ENCODE assay signal across 31 cellular contexts in genomic region chr1:172795741-172796140, GRCh38.
"Had no signal": no experiment of that assay in that cellular context is flagged by ENCODE, and none has a peak within 500 bp of the region (broad histone marks: within the 10 kb centered on the region; RNA-seq: fewer than 3 reads in every experiment).

No MANE protein-coding gene starts in this region.

- H3K27ac ChIP-seq: esophagus squamous epithelium, heart right ventricle, left lung, neural progenitor cell, parathyroid adenoma, testis, tibial artery had no signal

- H3K36me3 Mint-ChIP-seq: mesothelial cell of epicardium, naive B cell, neural progenitor cell, type B pancreatic cell had no signal

- H3K4me2 ChIP-seq: neural progenitor cell, smooth muscle cell had no signal

- H3K27me3 ChIP-seq: esophagus squamous epithelium, heart right ventricle, left lung, neural progenitor cell, testis, tibial artery had no signal

- H3K36me3 ChIP-seq: esophagus squamous epithelium, heart right ventricle, left lung, neural progenitor cell, tibial artery had no signal

- H3K27ac Mint-ChIP-seq: effector memory CD8-positive, alpha-beta T cell; mesothelial cell of epicardium; naive B cell; nephron; neural progenitor cell; progenitor cell of endocrine pancreas; stimulated activated naive CD8-positive, alpha-beta T cell treated with anti-CD3 and anti-CD28 coated beads, Interleukin-15, amount 100 ng/mL, for 72 hours; type B pancreatic cell had no signal

- H3K9ac ChIP-seq: neural progenitor cell, parathyroid adenoma had no signal

- H3K4me1 Mint-ChIP-seq: mesothelial cell of epicardium; naive B cell; nephron; neural progenitor cell; stimulated activated naive CD8-positive, alpha-beta T cell treated with anti-CD3 and anti-CD28 coated beads, Interleukin-15, amount 100 ng/mL, for 72 hours had no signal

- H2AFZ ChIP-seq: neural progenitor cell, parathyroid adenoma had no signal

- H3K9me3 ChIP-seq: esophagus squamous epithelium, left lung, mucosa of descending colon, testis, tibial artery had no signal

- H3K79me2 ChIP-seq: parathyroid adenoma had no signal

- H3K4me3 Mint-ChIP-seq: effector memory CD8-positive, alpha-beta T cell; mesothelial cell of epicardium; naive B cell; nephron; neural progenitor cell; stimulated activated naive CD8-positive, alpha-beta T cell treated with anti-CD3 and anti-CD28 coated beads, Interleukin-15, amount 100 ng/mL, for 72 hours; type B pancreatic cell had no signal

- H3K4me1 ChIP-seq: esophagus squamous epithelium, heart right ventricle, left lung, neural progenitor cell, parathyroid adenoma, testis, tibial artery had no signal

- H3K27me3 Mint-ChIP-seq: effector memory CD8-positive, alpha-beta T cell; naive B cell; progenitor cell of endocrine pancreas; stimulated activated naive CD8-positive, alpha-beta T cell treated with anti-CD3 and anti-CD28 coated beads, Interleukin-15, amount 100 ng/mL, for 72 hours had no signal

- ATAC-seq: effector memory CD8-positive, alpha-beta T cell; heart right ventricle; left cardiac atrium; left lung; mucosa of descending colon; sciatic nerve; stimulated activated naive CD8-positive, alpha-beta T cell treated with anti-CD3 and anti-CD28 coated beads, Interleukin-15, amount 100 ng/mL, for 72 hours had no signal

- H3K9me3 Mint-ChIP-seq: effector memory CD8-positive, alpha-beta T cell; naive B cell; nephron; neural progenitor cell; stimulated activated naive CD8-positive, alpha-beta T cell treated with anti-CD3 and anti-CD28 coated beads, Interleukin-15, amount 100 ng/mL, for 72 hours; type B pancreatic cell had no signal

- H3K4me3 ChIP-seq: esophagus squamous epithelium, heart right ventricle, left lung, mucosa of descending colon, neural progenitor cell, smooth muscle cell, testis, tibial artery had no signal

- DNase-seq: cortex of kidney; effector memory CD8-positive, alpha-beta T cell; erythroblast; esophagus squamous epithelium; foreskin melanocyte; glutamatergic neuron; heart right ventricle; hippocampal formation; left cardiac atrium; left lung; mesenchymal stem cell; mucosa of descending colon; naive B cell; stimulated activated CD4-positive, alpha-beta T cell treated with anti-CD3 and anti-CD28 coated beads, Interleukin-12 subunit alpha, Interleukin-12 subunit beta, amount 100 ng/mL, for 4 hours; stimulated activated CD4-positive, alpha-beta T cell treated with anti-CD3 and anti-CD28 coated beads, Interleukin-1b, Interleukin-23, amount 100 ng/mL, for 48 hours; stimulated activated CD4-positive, alpha-beta T cell treated with anti-CD3 and anti-CD28 coated beads, Interleukin-4, amount 100 ng/mL, for 1 hour; stimulated activated CD8-positive, alpha-beta memory T cell treated with anti-CD3 and anti-CD28 coated beads, Interleukin-4, amount 100 ng/mL, for 48 hours; stimulated activated naive CD4-positive, alpha-beta T cell; stimulated activated naive CD8-positive, alpha-beta T cell treated with anti-CD3 and anti-CD28 coated beads, Interleukin-15, amount 100 ng/mL, for 72 hours; testis; tibial artery had no signal

- FAIRE-seq: endometrium, islet of Langerhans had no signal
